In genomic region chr6:31202259-31203166, GRCh38 we compare ENCODE assay signal across 8 cellular contexts. TPM values are rescaled to one million over a fixed set of nuclear protein-coding genes. Genes with fewer than 3 reads are reported as not detected.
DNase-seq lines count a peak whose midpoint lies in the region; ATAC-seq and TF ChIP-seq lines count a peak whose summit lies in the region.

No MANE protein-coding gene starts in this region.

- peaks cover 0 to 16% (median 0%) of the 10 kb centered on the region in 12 donors for H3K9me3 ChIP-seq in heart left ventricle
- H3K9me3 ChIP-seq in upper lobe of left lung = no peaks in the 10 kb centered on the region

- H3K4me1 ChIP-seq in heart left ventricle = peaks cover 0 to 62% (median 11%) of the 10 kb centered on the region in 12 donors
- H3K4me1 ChIP-seq in upper lobe of left lung = peaks cover 29 to 45% (median 35%) of the 10 kb centered on the region in 4 donors

- in situ Hi-C loops in G401 (cut with HindIII; ENCODE audit: low sequenced_read_pairs) = no loop called here

- TF ChIP-seq CTCF in heart left ventricle (IDR thresholded peaks at IDR 0.05) = no peak
- no peak for TF ChIP-seq CTCF in VCaP (conservative IDR thresholded peaks at IDR 0.05)
- no peak for TF ChIP-seq CTCF in upper lobe of left lung (IDR thresholded peaks at IDR 0.05)

- H3K27me3 ChIP-seq in heart left ventricle (no peaks in the 10 kb centered on the region), upper lobe of left lung (no peaks in the 10 kb centered on the region)

- intact Hi-C loops in heart left ventricle (cut with DNase I) (loop anchor here in 3 of 10 donors (5.0 kb wide), 3 partner anchors 65 to 150 kb away; partner anchors contain the start of gene HLA-C (in 1 of the 3)), left ventricle myocardium superior (cut with micrococcal nuclease) (no loop called here), left colon (cut with DNase I, micrococcal nuclease) (no loop called here)

- H3K36me3 ChIP-seq in heart left ventricle = peaks cover 0 to 9% (median 0%) of the 10 kb centered on the region in 9 donors
- H3K36me3 ChIP-seq in upper lobe of left lung = peaks cover 0 to 5% (median 0%) of the 10 kb centered on the region in 4 donors

- TF ChIP-seq POLR2A in heart left ventricle (IDR thresholded peaks at IDR 0.05) (no peak), upper lobe of left lung (IDR thresholded peaks at IDR 0.05) (no peak)

- H3K4me3 ChIP-seq in heart left ventricle (peak overlapping the region in 1 of 12 donors; percentile 60), upper lobe of left lung (no peak overlapping the region)

- H3K27ac ChIP-seq in heart left ventricle = peak overlapping the region in 10 of 12 donors; percentile 39 to 96 (median 81)
- peak overlapping the region; percentile 64; the same call in 1 of the 2 replicates for H3K27ac ChIP-seq in VCaP
- H3K27ac ChIP-seq in upper lobe of left lung = peak overlapping the region; percentile 83 to 90 (median 87)

- ATAC-seq in heart left ventricle (no peak), left ventricle myocardium superior (no peak), left colon (peak; percentile 7), upper lobe of left lung (ENCODE audit: low FRiP score in 2 of 2) (no peak), HG02973 (IDR thresholded peaks at IDR 0.05; ENCODE audit: unreplicated experiment) (no peak)

- 58 to 67% (median 64%) methylated on average over 11 of the region's 11 CpGs for WGBS in heart left ventricle, 4 donors
- WGBS in upper lobe of left lung, 2 donors = 52 to 60% methylated on average over 10 to 11 of the region's 11 CpGs

- TF ChIP-seq EP300 in upper lobe of left lung (IDR thresholded peaks at IDR 0.05) = no peak

- DNase-seq in heart left ventricle (no peak), left ventricle myocardium superior (no peak), left colon (no peak), upper lobe of left lung (no peak), inferior parietal cortex (ENCODE audit: extremely low spot score) (no peak), G401 (ENCODE audit: low spot score) (no peak)

RNA-seq across cellular contexts. Expression of gene POU5F1, which starts 32.0 kb away (rescaled TPM):
- total RNA-seq in heart left ventricle (1 to 10 TPM in 1 of 9 donors, under 1 TPM in 7, not detected in 1; 0.16 to 1.3 (median 0.31) TPM), left ventricle myocardium superior (0.67 TPM), left colon (1 to 10 TPM; 1.8 to 6.3 TPM), upper lobe of left lung (10 to 100 TPM in 2 of 6 donors, 1 to 10 TPM in 4; 4.1 to 13.6 (median 5.7) TPM)
- under 1 TPM; 0.72 to 0.91 TPM for polyA plus RNA-seq in heart left ventricle
- total RNA-seq in G401 (2014; rRNA removed; shearing (Covaris generic)) = 0.18 TPM in 1 of 2 replicates, not detected in the other

RNA-seq across cellular contexts. Expression of gene TCF19, which starts 44.1 kb away (rescaled TPM):
- 10 to 100 TPM in 1 of 9 donors, 1 to 10 TPM in 8; 1.8 to 12.9 (median 2.7) TPM for total RNA-seq in heart left ventricle
- 1 to 10 TPM; 1.8 to 2.6 TPM for polyA plus RNA-seq in heart left ventricle
- 5.6 TPM for total RNA-seq in left ventricle myocardium superior
- total RNA-seq in left colon = 1 to 10 TPM; 4.2 to 7.1 TPM
- total RNA-seq in upper lobe of left lung = 10 to 100 TPM in 1 of 6 donors, 1 to 10 TPM in 5; 4.2 to 10.0 (median 5.3) TPM
- total RNA-seq in G401 (2014; rRNA removed; shearing (Covaris generic)) = 16.1 and 19.4 TPM in 2 replicates

RNA-seq across cellular contexts. Expression of gene CCHCR1, which starts 44.9 kb away (rescaled TPM):
- 10 to 100 TPM in 6 of 9 donors, 1 to 10 TPM in 3; 6.0 to 16.4 (median 12.5) TPM for total RNA-seq in heart left ventricle
- polyA plus RNA-seq in heart left ventricle = 10 to 100 TPM in 1 of 2 donors, 1 to 10 TPM in 1; 10.0 to 10.3 TPM
- total RNA-seq in left ventricle myocardium superior = 11.2 TPM
- 10 to 100 TPM; 24.3 to 39.0 TPM for total RNA-seq in left colon
- 10 to 100 TPM in 5 of 6 donors, 1 to 10 TPM in 1; 5.5 to 83.8 (median 19.5) TPM for total RNA-seq in upper lobe of left lung
- 33.6 and 37.5 TPM in 2 replicates for total RNA-seq in G401 (2014; rRNA removed; shearing (Covaris generic))
